In genomic region chr15:82985688-82986441, GRCh38 we compare ENCODE assay signal across 8 cellular contexts. TPM values are rescaled to one million over a fixed set of nuclear protein-coding genes. Genes with fewer than 3 reads are reported as not detected.
DNase-seq lines count a peak whose midpoint lies in the region; TF ChIP-seq lines count a peak whose summit lies in the region.

RAMAC (plus strand) TSS chr15:82986210; CDS start chr15:82989019, 2,809 bp downstream.

- intact Hi-C loops in stomach (cut with DNase I; ENCODE audit: low total_unique reads) = no loop called here

- no peaks in the 10 kb centered on the region for H3K9me3 ChIP-seq in neural cell (ENCODE audit: low read length)
- H3K9me3 ChIP-seq in stomach = no peaks in the 10 kb centered on the region

- H3K27ac ChIP-seq in neural cell (ENCODE audit: low read length) (peak within 1 kb of the TSS; percentile 92), stomach (peak within 1 kb of the TSS; percentile 66 to 87 (median 84))

- no peaks in the 10 kb centered on the region for H3F3A ChIP-seq in neural cell (ENCODE audit: insufficient read depth, low read length, poor library complexity, severe bottlenecking)

- no peaks in the 10 kb centered on the region for H3K9me2 ChIP-seq in neural cell (ENCODE audit: insufficient read depth, low read length)

- TF ChIP-seq CTCF in fibroblast of villous mesenchyme (IDR thresholded peaks at IDR 0.05; ENCODE audit: insufficient read depth, low read depth, low read length) = no peak
- TF ChIP-seq CTCF in neural cell (IDR thresholded peaks at IDR 0.05; ENCODE audit: poor library complexity, severe bottlenecking) = no peak
- peak in 1 of 7 experiments; percentile 17 for TF ChIP-seq CTCF in stomach (IDR thresholded peaks at IDR 0.05)

- peaks cover 14 to 30% (median 24%) of the 10 kb centered on the region in 4 donors for H3K4me1 ChIP-seq in stomach

- 0 out of 2 replicates have a peak, but pooled peaks cover 1% of the 10 kb centered on the region for H3K36me3 ChIP-seq in H7 (replicated peaks; ENCODE audit: control insufficient read depth, insufficient read depth, low read length)
- no peaks in the 10 kb centered on the region for H3K36me3 ChIP-seq in neural cell (ENCODE audit: insufficient read depth, low read length)
- H3K36me3 ChIP-seq in stomach = peaks cover 8 to 27% (median 23%) of the 10 kb centered on the region in 4 donors

- peak within 1 kb of the TSS; percentile 98 for H2AFZ ChIP-seq in neural cell (ENCODE audit: low read depth, low read length)

- peak; percentile 51 for TF ChIP-seq EP300 in neural cell (conservative IDR thresholded peaks at IDR 0.05; ENCODE audit: poor library complexity, severe bottlenecking)
- TF ChIP-seq EP300 in stomach (IDR thresholded peaks at IDR 0.05) = no peak

- H3K4me3 ChIP-seq in H7 (ENCODE audit: insufficient read depth, low read depth, low read length) = peak within 1 kb of the TSS; percentile 88
- H3K4me3 ChIP-seq in fibroblast of villous mesenchyme (ENCODE audit: low read depth, low read length) = peak within 1 kb of the TSS; percentile 64
- peak within 1 kb of the TSS; percentile 73 for H3K4me3 ChIP-seq in neural cell (ENCODE audit: low read length)
- H3K4me3 ChIP-seq in stomach = peak within 1 kb of the TSS; percentile 75 to 92 (median 82)

- no peaks in the 10 kb centered on the region for H4K20me1 ChIP-seq in neural cell (ENCODE audit: insufficient read depth)

- peak within 1 kb of the TSS; percentile 96 for H3K4me2 ChIP-seq in neural cell (ENCODE audit: low read length)

- H3K79me2 ChIP-seq in neural cell (replicated peaks; ENCODE audit: insufficient read depth, low read length) = peaks cover 12% of the 10 kb centered on the region

- peak within 1 kb of the TSS; percentile 86 for H3K9ac ChIP-seq in neural cell (ENCODE audit: low read length)

- H3K27me3 ChIP-seq in H7 (ENCODE audit: control insufficient read depth, insufficient read depth, low read length) = peaks cover 2% of the 10 kb centered on the region; the same call in 1 of the 2 replicates
- H3K27me3 ChIP-seq in neural cell (ENCODE audit: insufficient read depth, low read depth, low read length) = no peaks in the 10 kb centered on the region
- H3K27me3 ChIP-seq in stomach = no peaks in the 10 kb centered on the region

- DNase-seq in ELR (ENCODE audit: low read depth) = peak; percentile 90
- DNase-seq in H7 = peak; percentile 86
- peak; percentile 96 for DNase-seq in M059J (ENCODE audit: low read depth)
- DNase-seq in SHP77 (lab: John Stamatoyannopoulos, UW) = peak; percentile 97 to 98
- peak; percentile 97 for DNase-seq in activated effector memory CD4-positive, alpha-beta T cell treated with anti-CD3 and anti-CD28 coated beads, Interleukin-2, amount 50 U/mL, for 16 hours
- DNase-seq in fibroblast of villous mesenchyme (ENCODE audit: low read depth) = peak; percentile 94
- DNase-seq in stomach = peak; percentile 95

- no peak for TF ChIP-seq POLR2A in stomach (IDR thresholded peaks at IDR 0.05)

- peak; percentile 50 for TF ChIP-seq RAD21 in neural cell (conservative IDR thresholded peaks at IDR 0.05)

- WGBS in stomach, 5 donors = 0 to 2% (median 1%) methylated on average over 44 to 45 of the region's 45 CpGs

TF ChIP-seq in neural cell, 6 proteins besides CTCF, POLR2A, EP300 and RAD21:
- peak; percentile 41 for TF ChIP-seq SMC3 (conservative IDR thresholded peaks at IDR 0.05; ENCODE audit: poor library complexity)
- peak; percentile 72 for TF ChIP-seq REST (IDR thresholded peaks at IDR 0.05; ENCODE audit: borderline replicate concordance)
- TF ChIP-seq POLR2AphosphoS5 (IDR thresholded peaks at IDR 0.05) = peak; percentile 86
- peak; percentile 82 for TF ChIP-seq TAF1 (IDR thresholded peaks at IDR 0.05; ENCODE audit: low read depth)
- TF ChIP-seq EZH2 (IDR thresholded peaks at IDR 0.05; ENCODE audit: borderline replicate concordance, insufficient read depth, low read length, poor library complexity, severe bottlenecking) = no peak
- TF ChIP-seq MXI1 (conservative IDR thresholded peaks at IDR 0.05; ENCODE audit: poor library complexity, severe bottlenecking) = peak; percentile 75
TF ChIP-seq in neural cell: peak in this region for 5.

RNA-seq across cellular contexts. Expression of gene RAMAC, which starts in this region (rescaled TPM):
- total RNA-seq in H7 (2014; rRNA removed; shearing (Covaris generic)) = 33.9 and 36.5 TPM in 2 replicates
- 40.7 and 44.8 TPM in 2 replicates for total RNA-seq in M059J (2014; rRNA removed; shearing (Covaris generic))
- 26.1 and 35.0 TPM in 2 replicates for total RNA-seq in fibroblast of villous mesenchyme
- polyA plus RNA-seq in neural cell = 116 and 119 TPM in 2 replicates
- 57.2 and 68.5 TPM in 2 replicates for polyA minus RNA-seq in neural cell
- total RNA-seq in stomach = 10 to 100 TPM in 3 of 5 donors, 1 to 10 TPM in 2; 1.2 to 84.0 (median 20.1) TPM
- polyA plus RNA-seq in stomach = 10 to 100 TPM; 19.7 to 37.0 (median 27.7) TPM

Comparison
In these comparisons a context has a peak if more than half of its experiments do, and no peak if none do; other contexts are left out.
1. Peak in every context shown above with its lines: DNase-seq, H3K4me3 ChIP-seq and H3K27ac ChIP-seq.